19 cellular contexts compared by ENCODE assay signal in genomic region chr1:156461141-156461540, GRCh38. TPM values are rescaled to one million over a fixed set of nuclear protein-coding genes. Genes with fewer than 3 reads are reported as not detected.
DNase-seq lines count a peak whose midpoint lies in the region; ATAC-seq and TF ChIP-seq lines count a peak whose summit lies in the region.
"Had no signal": no experiment of that assay in that cellular context is flagged by ENCODE, and none has a peak within 500 bp of the region (broad histone marks: within the 10 kb centered on the region; RNA-seq: fewer than 3 reads in every experiment).

No MANE protein-coding gene starts in this region.

- H3K4me3 Mint-ChIP-seq in CD8-positive, alpha-beta T cell, result no peak overlapping the region
- H3K4me3 Mint-ChIP-seq in activated B cell treated with CpG ODN at 0.5 μM for 24 hours (no peak overlapping the region), immature natural killer cell (no peak overlapping the region)
- H3K4me3 Mint-ChIP-seq: nephron progenitor cell had no signal

- WGBS in stomach, 5 donors, result 36 to 61% (median 46%) methylated on average over 4 of the region's 4 CpGs

- no peak for TF ChIP-seq EP300 in stomach (IDR thresholded peaks at IDR 0.05)

- no peak for DNase-seq in CD8-positive, alpha-beta T cell
- no peak for DNase-seq in activated B cell treated with CpG ODN at 0.5 μM for 24 hours
- DNase-seq in immature natural killer cell, result no peak
- no peak for DNase-seq in stomach
- DNase-seq in A172 (ENCODE audit: low spot score), result no peak
- DNase-seq in NCI-H446 (lab: John Stamatoyannopoulos, UW), result no peak
- DNase-seq in NCI-H2227 treated with DMSO at 0.1 percent for 48 hours (lab: John Stamatoyannopoulos, UW), result no peak
- DNase-seq: activated gamma-delta T cell treated with Interleukin-2 at 50 U/mL for 16 hours, BE2C, dermis blood vessel endothelial cell, DMS 273 treated with DMSO at 0.1 percent for 48 hours, IMR-90, NCI-H2081 treated with DMSO at 0.1 percent for 48 hours, NCI-H526, nephron progenitor cell, SHP77 treated with DMSO at 0.1 percent for 48 hours, T-helper 2 cell had no signal

- no peak for ATAC-seq in CD8-positive, alpha-beta T cell
- ATAC-seq in activated B cell treated with CpG ODN at 0.5 μM for 24 hours (ENCODE audit: low read depth), result no peak
- ATAC-seq: activated CD4-positive, CD25-positive, alpha-beta regulatory T cell treated with anti-CD3 and anti-CD28 coated beads, Interleukin-2, amount 50 U/mL, for 24 hours had no signal

- H3K4me1 Mint-ChIP-seq in CD8-positive, alpha-beta T cell (ENCODE audit: low read depth), result peaks cover 37% of the 10 kb centered on the region
- peaks cover 18% of the 10 kb centered on the region for H3K4me1 Mint-ChIP-seq in activated B cell treated with CpG ODN at 0.5 μM for 24 hours
- peaks cover 22 to 39% of the 10 kb centered on the region in 2 donors for H3K4me1 Mint-ChIP-seq in immature natural killer cell

- POLR2A ChIA-PET in CD8-positive, alpha-beta T cell (lab: Charles Lee), result interaction anchor here (0.9 to 1.1 kb wide), 2 partner anchors 20 to 39 kb away, joined by 3 read pairs; partner anchors contain the start of gene MEF2D
- POLR2A ChIA-PET in activated B cell treated with CpG ODN at 0.5 μM for 24 hours (lab: Charles Lee), result interaction anchor here (0.8 to 2.2 kb wide), 2 partner anchors 20 to 40 kb away, joined by 3 to 10 read pairs; partner anchors contain the start of gene MEF2D

- H3K4me1 ChIP-seq in CD8-positive, alpha-beta T cell (ENCODE audit: insufficient read depth, low read length), result peaks cover 10% of the 10 kb centered on the region
- peaks cover 39 to 71% (median 58%) of the 10 kb centered on the region in 4 donors for H3K4me1 ChIP-seq in stomach
- H3K4me1 ChIP-seq: BE2C had no signal

- CTCF ChIA-PET in CD8-positive, alpha-beta T cell (lab: Charles Lee), result interaction anchor here (1.4 to 2.1 kb wide), 4 partner anchors 15 to 147 kb away, joined by 5 to 10 read pairs (median 8); no protein-coding TSS in a partner anchor
- CTCF ChIA-PET in activated B cell treated with CpG ODN at 0.5 μM for 24 hours (lab: Charles Lee), result interaction anchor here (0.7 to 1.1 kb wide), 2 partner anchors 15 to 22 kb away, joined by 3 to 6 read pairs; no protein-coding TSS in a partner anchor

- H3K36me3 Mint-ChIP-seq in CD8-positive, alpha-beta T cell, result peaks cover 24% of the 10 kb centered on the region
- H3K36me3 Mint-ChIP-seq in activated B cell treated with CpG ODN at 0.5 μM for 24 hours (ENCODE audit: low read depth), result peaks cover 30% of the 10 kb centered on the region
- H3K36me3 Mint-ChIP-seq in immature natural killer cell, result peaks cover 0 to 17% (median 2%) of the 10 kb centered on the region in 3 donors

- no peaks in the 10 kb centered on the region for H3K27me3 ChIP-seq in CD8-positive, alpha-beta T cell (ENCODE audit: insufficient read depth, low read length)
- H3K27me3 ChIP-seq in stomach, result no peaks in the 10 kb centered on the region
- H3K27me3 ChIP-seq: BE2C had no signal

- TF ChIP-seq POLR2A in stomach (IDR thresholded peaks at IDR 0.05), result no peak

- H3K27me3 Mint-ChIP-seq in CD8-positive, alpha-beta T cell (ENCODE audit: low read depth), result no peaks in the 10 kb centered on the region
- H3K27me3 Mint-ChIP-seq in activated B cell treated with CpG ODN at 0.5 μM for 24 hours (no peaks in the 10 kb centered on the region), immature natural killer cell (ENCODE audit: low read depth in 3 of 3) (peaks cover 16 to 27% (median 18%) of the 10 kb centered on the region in 3 donors)

- H3K27ac Mint-ChIP-seq in CD8-positive, alpha-beta T cell, result peak overlapping the region; percentile 33
- H3K27ac Mint-ChIP-seq in activated B cell treated with CpG ODN at 0.5 μM for 24 hours (peak overlapping the region; percentile 16), immature natural killer cell (peak overlapping the region; percentile 33 to 70 (median 57))
- H3K27ac Mint-ChIP-seq: nephron progenitor cell had no signal

- H3K4me3 ChIP-seq in CD8-positive, alpha-beta T cell (ENCODE audit: low read depth, low read length), result no peak overlapping the region
- H3K4me3 ChIP-seq in stomach, result no peak overlapping the region
- H3K4me3 ChIP-seq: lung had no signal

- H3K36me3 ChIP-seq in CD8-positive, alpha-beta T cell (ENCODE audit: insufficient read depth, low read length), result peaks cover 13% of the 10 kb centered on the region
- H3K36me3 ChIP-seq in stomach, result peaks cover 6 to 15% (median 11%) of the 10 kb centered on the region in 4 donors
- H3K36me3 ChIP-seq: BE2C had no signal

- no peak overlapping the region for H3K27ac ChIP-seq in CD8-positive, alpha-beta T cell (ENCODE audit: low read depth, low read length)
- peak overlapping the region in 3 of 5 donors; percentile 53 to 97 (median 57) for H3K27ac ChIP-seq in stomach

- intact Hi-C loops in CD8-positive, alpha-beta T cell (cut with DNase I, micrococcal nuclease), result no loop called here
- intact Hi-C loops in activated B cell treated with CpG ODN at 0.5 μM for 24 hours (cut with micrococcal nuclease), result no loop called here
- intact Hi-C loops in stomach (cut with DNase I; ENCODE audit: low total_unique reads), result loop anchor here (10.0 kb wide), 1 partner anchor 144 kb away; the partner anchor contains the start of gene GPATCH4

- H3K9me3 ChIP-seq in CD8-positive, alpha-beta T cell (ENCODE audit: low read length), result no peaks in the 10 kb centered on the region
- H3K9me3 ChIP-seq in stomach, result no peaks in the 10 kb centered on the region
- H3K9me3 ChIP-seq: BE2C had no signal

- TF ChIP-seq CTCF in CD8-positive, alpha-beta T cell (IDR thresholded peaks at IDR 0.05), result no peak
- no peak for TF ChIP-seq CTCF in activated B cell treated with CpG ODN at 0.5 μM for 24 hours (IDR thresholded peaks at IDR 0.05)
- TF ChIP-seq CTCF in stomach (IDR thresholded peaks at IDR 0.05), result no peak

- no peaks in the 10 kb centered on the region for H3K9me3 Mint-ChIP-seq in CD8-positive, alpha-beta T cell
- H3K9me3 Mint-ChIP-seq in activated B cell treated with CpG ODN at 0.5 μM for 24 hours (no peaks in the 10 kb centered on the region), immature natural killer cell (no peaks in the 10 kb centered on the region)
- H3K9me3 Mint-ChIP-seq: nephron progenitor cell had no signal

RNA-seq across cellular contexts. Expression of gene MEF2D, which starts 39.4 kb away (rescaled TPM):
- 100 to 1,000 TPM; 227 to 230 TPM for total RNA-seq in CD8-positive, alpha-beta T cell
- total RNA-seq in activated B cell treated with CpG ODN at 0.5 μM for 24 hours (101 and 114 TPM in 2 replicates), stomach (100 to 1,000 TPM in 1 of 5 donors, 10 to 100 TPM in 4; 14.3 to 136 (median 62.5) TPM)
- polyA plus RNA-seq in immature natural killer cell (10 to 100 TPM in 1 of 3 donors, 1 to 10 TPM in 2; 5.0 to 22.8 (median 6.0) TPM), stomach (10 to 100 TPM in 2 of 3 donors, 1 to 10 TPM in 1; 7.7 to 15.6 (median 14.5) TPM)
- total RNA-seq in A172 (2014; rRNA removed; shearing (Covaris generic)), result 14.6 and 22.2 TPM in 2 replicates
